1 cellular context compared by ENCODE assay signal in genomic region chr1:205591522-205592351, GRCh38.
TF ChIP-seq lines count a peak whose summit lies in the region.

No MANE protein-coding gene starts in this region.

TF ChIP-seq in K562, 482 proteins besides CTCF, POLR2A, EP300 and RAD21 (continued from another document and continues in another):
- no peak for TF ChIP-seq ZNF280A (IDR thresholded peaks at IDR 0.05; ENCODE audit: low read depth, partially characterized antibody)
- no peak for TF ChIP-seq GATAD2A (IDR thresholded peaks at IDR 0.05)
- TF ChIP-seq SMAD4 (CRISPR knock-in tag; conservative IDR thresholded peaks at IDR 0.05) = peak; percentile 61
- TF ChIP-seq THAP12 (CRISPR knock-in tag; IDR thresholded peaks at IDR 0.05) = no peak
- TF ChIP-seq CCAR2 (IDR thresholded peaks at IDR 0.05; ENCODE audit: low read depth, low read length) = no peak
- TF ChIP-seq MCM2 (IDR thresholded peaks at IDR 0.05; ENCODE audit: low read depth) = no peak
- no peak for TF ChIP-seq TAF15 (IDR thresholded peaks at IDR 0.05; ENCODE audit: low read depth, low read length)
- no peak for TF ChIP-seq IFI16 (CRISPR knock-in tag; IDR thresholded peaks at IDR 0.05)
- no peak for TF ChIP-seq NCOA4 (IDR thresholded peaks at IDR 0.05; ENCODE audit: partially characterized antibody)
- no peak for TF ChIP-seq TEAD2 (tag; IDR thresholded peaks at IDR 0.05)
- TF ChIP-seq ZNF395 (CRISPR knock-in tag; IDR thresholded peaks at IDR 0.05) = no peak
- peak; percentile 63 for TF ChIP-seq CTCFL (IDR thresholded peaks at IDR 0.05; ENCODE audit: borderline replicate concordance, insufficient read depth, low read depth, low read length, poor library complexity, severe bottlenecking)
- no peak for TF ChIP-seq KLF13 (tag; IDR thresholded peaks at IDR 0.05; ENCODE audit: borderline replicate concordance, low read depth)
- TF ChIP-seq ZSCAN32 (CRISPR knock-in tag; IDR thresholded peaks at IDR 0.05) = no peak
- no peak for TF ChIP-seq USF1 (CRISPR knock-in tag; IDR thresholded peaks at IDR 0.05)
- TF ChIP-seq XRCC5 (IDR thresholded peaks at IDR 0.05; ENCODE audit: low read depth, low read length) = peak; percentile 75; the same call in 1 of the 2 replicates
- no peak for TF ChIP-seq FOSL1 (tag; conservative IDR thresholded peaks at IDR 0.05)
- peak; percentile 79 for TF ChIP-seq CBFB (CRISPR knock-in tag; IDR thresholded peaks at IDR 0.05)
- peak; percentile 65; the same call in 1 of the 2 replicates for TF ChIP-seq MTA1 (IDR thresholded peaks at IDR 0.05; ENCODE audit: borderline replicate concordance)
- no peak for TF ChIP-seq ARNT (IDR thresholded peaks at IDR 0.05)
- TF ChIP-seq HIVEP1 (CRISPR knock-in tag; IDR thresholded peaks at IDR 0.05) = no peak
- no peak for TF ChIP-seq KHSRP (IDR thresholded peaks at IDR 0.05)
- TF ChIP-seq ZNF407 (IDR thresholded peaks at IDR 0.05; ENCODE audit: low read depth) = no peak
- no peak for TF ChIP-seq ARID3A (IDR thresholded peaks at IDR 0.05; ENCODE audit: borderline replicate concordance, low read depth, low read length)
- TF ChIP-seq CHCHD3 (CRISPR knock-in tag; IDR thresholded peaks at IDR 0.05) = no peak
- no peak for TF ChIP-seq ZNF174 (CRISPR knock-in tag; IDR thresholded peaks at IDR 0.05)
- no peak for TF ChIP-seq ZNF277 (CRISPR knock-in tag; IDR thresholded peaks at IDR 0.05; ENCODE audit: borderline replicate concordance)
- no peak for TF ChIP-seq ZFP30 (CRISPR knock-in tag; IDR thresholded peaks at IDR 0.05; ENCODE audit: borderline replicate concordance)
- TF ChIP-seq SMAD1 (IDR thresholded peaks at IDR 0.05; ENCODE audit: low read depth, low read length, partially characterized antibody) = peak; percentile 29
- no peak; the same call in 1 of the 2 replicates for TF ChIP-seq ZC3H11A (IDR thresholded peaks at IDR 0.05; ENCODE audit: low read depth, low read length)
- TF ChIP-seq CHD2 (IDR thresholded peaks at IDR 0.05; ENCODE audit: low read depth, low read length) = no peak
- no peak for TF ChIP-seq PRPF4 (IDR thresholded peaks at IDR 0.05; ENCODE audit: insufficient read depth, low read depth, low read length, poor library complexity, severe bottlenecking)
- TF ChIP-seq MTA3 (IDR thresholded peaks at IDR 0.05; ENCODE audit: borderline replicate concordance) = peak; percentile 87; the same call in 1 of the 2 replicates
- no peak; the same call in 1 of the 2 replicates for TF ChIP-seq ETV1 (tag; conservative IDR thresholded peaks at IDR 0.05; ENCODE audit: low read depth)
- TF ChIP-seq TCF7 (IDR thresholded peaks at IDR 0.05; ENCODE audit: borderline replicate concordance) = 0 out of 2 replicates have a peak, but pooled peaks have one; percentile 22
- peak; percentile 94 for TF ChIP-seq HDGF (IDR thresholded peaks at IDR 0.05)
- no peak for TF ChIP-seq FOXP1 (CRISPR knock-in tag; IDR thresholded peaks at IDR 0.05)
- no peak for TF ChIP-seq ZZZ3 (IDR thresholded peaks at IDR 0.05)
- no peak for TF ChIP-seq NFRKB (IDR thresholded peaks at IDR 0.05; ENCODE audit: low read depth)
- TF ChIP-seq TOE1 (IDR thresholded peaks at IDR 0.05; ENCODE audit: borderline replicate concordance) = peak; percentile 63; the same call in 1 of the 2 replicates
- no peak for TF ChIP-seq TOE1 (CRISPR knock-in tag; IDR thresholded peaks at IDR 0.05; ENCODE audit: borderline replicate concordance, low read depth)
